ENCODE assay signal across 1 cellular context in the genomic region with DNA sequence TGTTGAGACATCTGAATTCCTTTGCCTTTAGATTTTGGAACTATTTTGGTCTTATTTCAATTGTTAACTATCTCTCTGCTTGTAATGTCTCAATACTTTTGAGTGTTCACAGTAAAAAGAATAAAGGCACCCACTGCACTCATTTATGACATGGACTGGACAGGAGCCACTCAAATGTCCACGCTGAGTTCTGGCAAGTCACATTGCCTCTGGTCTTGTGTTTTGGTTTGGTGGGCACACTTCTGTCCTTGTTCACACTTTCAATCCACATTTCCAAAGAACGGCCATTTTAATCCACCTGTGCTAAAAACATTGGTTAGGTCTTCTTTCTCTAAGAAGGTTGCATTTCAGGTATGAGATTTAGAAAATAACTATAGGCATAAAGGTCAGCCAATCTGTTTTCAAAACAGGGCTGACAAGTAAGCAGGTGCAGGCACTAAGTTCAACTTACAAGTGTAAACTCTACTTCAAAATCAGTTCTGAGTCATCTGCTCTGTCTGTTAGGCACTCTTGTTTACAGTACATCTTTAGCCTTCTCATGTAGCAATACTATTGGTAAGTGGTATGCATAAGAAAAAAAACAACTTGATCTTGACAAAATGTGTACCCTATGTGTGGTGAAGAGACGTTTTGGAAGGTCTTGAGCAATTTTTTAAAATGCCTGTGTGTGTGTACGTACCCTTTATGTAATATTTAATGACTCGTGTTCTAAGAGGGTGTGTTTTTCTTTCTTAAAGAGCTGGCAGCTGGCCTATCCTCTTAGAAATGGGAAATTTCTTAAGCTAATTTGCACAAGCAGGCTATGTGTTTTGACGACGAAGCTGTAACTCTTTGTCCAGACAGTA.
A peak's percentile ranks its signal among the peaks of the same experiment; 100 is the strongest.
TF ChIP-seq lines count a peak whose summit lies in the region.

No MANE protein-coding gene starts in this region.

TF ChIP-seq in HepG2, 621 proteins besides CTCF, POLR2A, EP300 and RAD21 (continued from another document and continues in another):
- TF ChIP-seq, protein P1, sequence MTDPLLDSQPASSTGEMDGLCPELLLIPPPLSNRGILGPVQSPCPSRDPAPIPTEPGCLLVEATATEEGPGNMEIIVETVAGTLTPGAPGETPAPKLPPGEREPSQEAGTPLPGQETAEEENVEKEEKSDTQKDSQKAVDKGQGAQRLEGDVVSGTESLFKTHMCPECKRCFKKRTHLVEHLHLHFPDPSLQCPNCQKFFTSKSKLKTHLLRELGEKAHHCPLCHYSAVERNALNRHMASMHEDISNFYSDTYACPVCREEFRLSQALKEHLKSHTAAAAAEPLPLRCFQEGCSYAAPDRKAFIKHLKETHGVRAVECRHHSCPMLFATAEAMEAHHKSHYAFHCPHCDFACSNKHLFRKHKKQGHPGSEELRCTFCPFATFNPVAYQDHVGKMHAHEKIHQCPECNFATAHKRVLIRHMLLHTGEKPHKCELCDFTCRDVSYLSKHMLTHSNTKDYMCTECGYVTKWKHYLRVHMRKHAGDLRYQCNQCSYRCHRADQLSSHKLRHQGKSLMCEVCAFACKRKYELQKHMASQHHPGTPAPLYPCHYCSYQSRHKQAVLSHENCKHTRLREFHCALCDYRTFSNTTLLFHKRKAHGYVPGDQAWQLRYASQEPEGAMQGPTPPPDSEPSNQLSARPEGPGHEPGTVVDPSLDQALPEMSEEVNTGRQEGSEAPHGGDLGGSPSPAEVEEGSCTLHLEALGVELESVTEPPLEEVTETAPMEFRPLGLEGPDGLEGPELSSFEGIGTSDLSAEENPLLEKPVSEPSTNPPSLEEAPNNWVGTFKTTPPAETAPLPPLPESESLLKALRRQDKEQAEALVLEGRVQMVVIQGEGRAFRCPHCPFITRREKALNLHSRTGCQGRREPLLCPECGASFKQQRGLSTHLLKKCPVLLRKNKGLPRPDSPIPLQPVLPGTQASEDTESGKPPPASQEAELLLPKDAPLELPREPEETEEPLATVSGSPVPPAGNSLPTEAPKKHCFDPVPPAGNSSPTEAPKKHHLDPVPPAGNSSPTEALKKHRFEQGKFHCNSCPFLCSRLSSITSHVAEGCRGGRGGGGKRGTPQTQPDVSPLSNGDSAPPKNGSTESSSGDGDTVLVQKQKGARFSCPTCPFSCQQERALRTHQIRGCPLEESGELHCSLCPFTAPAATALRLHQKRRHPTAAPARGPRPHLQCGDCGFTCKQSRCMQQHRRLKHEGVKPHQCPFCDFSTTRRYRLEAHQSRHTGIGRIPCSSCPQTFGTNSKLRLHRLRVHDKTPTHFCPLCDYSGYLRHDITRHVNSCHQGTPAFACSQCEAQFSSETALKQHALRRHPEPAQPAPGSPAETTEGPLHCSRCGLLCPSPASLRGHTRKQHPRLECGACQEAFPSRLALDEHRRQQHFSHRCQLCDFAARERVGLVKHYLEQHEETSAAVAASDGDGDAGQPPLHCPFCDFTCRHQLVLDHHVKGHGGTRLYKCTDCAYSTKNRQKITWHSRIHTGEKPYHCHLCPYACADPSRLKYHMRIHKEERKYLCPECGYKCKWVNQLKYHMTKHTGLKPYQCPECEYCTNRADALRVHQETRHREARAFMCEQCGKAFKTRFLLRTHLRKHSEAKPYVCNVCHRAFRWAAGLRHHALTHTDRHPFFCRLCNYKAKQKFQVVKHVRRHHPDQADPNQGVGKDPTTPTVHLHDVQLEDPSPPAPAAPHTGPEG (CRISPR knock-in tag; IDR thresholded peaks at IDR 0.05), result no peak
- TF ChIP-seq, protein P2, sequence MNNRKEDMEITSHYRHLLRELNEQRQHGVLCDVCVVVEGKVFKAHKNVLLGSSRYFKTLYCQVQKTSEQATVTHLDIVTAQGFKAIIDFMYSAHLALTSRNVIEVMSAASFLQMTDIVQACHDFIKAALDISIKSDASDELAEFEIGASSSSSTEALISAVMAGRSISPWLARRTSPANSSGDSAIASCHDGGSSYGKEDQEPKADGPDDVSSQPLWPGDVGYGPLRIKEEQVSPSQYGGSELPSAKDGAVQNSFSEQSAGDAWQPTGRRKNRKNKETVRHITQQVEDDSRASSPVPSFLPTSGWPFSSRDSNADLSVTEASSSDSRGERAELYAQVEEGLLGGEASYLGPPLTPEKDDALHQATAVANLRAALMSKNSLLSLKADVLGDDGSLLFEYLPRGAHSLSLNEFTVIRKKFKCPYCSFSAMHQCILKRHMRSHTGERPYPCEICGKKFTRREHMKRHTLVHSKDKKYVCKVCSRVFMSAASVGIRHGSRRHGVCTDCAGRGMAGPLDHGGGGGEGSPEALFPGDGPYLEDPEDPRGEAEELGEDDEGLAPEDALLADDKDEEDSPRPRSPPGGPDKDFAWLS (CRISPR knock-in tag; IDR thresholded peaks at IDR 0.05; ENCODE audit: borderline replicate concordance), result no peak
- TF ChIP-seq SSRP1 (CRISPR knock-in tag; IDR thresholded peaks at IDR 0.05) (no peak), HOXA5 (CRISPR knock-in tag; IDR thresholded peaks at IDR 0.05) (no peak), TBL1XR1 (IDR thresholded peaks at IDR 0.05; ENCODE audit: borderline replicate concordance, low read length, partially characterized antibody) (peak; percentile 55), HOXA7 (CRISPR knock-in tag; IDR thresholded peaks at IDR 0.05) (no peak), ONECUT2 (CRISPR knock-in tag; IDR thresholded peaks at IDR 0.05) (no peak), HES4 (CRISPR knock-in tag; IDR thresholded peaks at IDR 0.05; ENCODE audit: borderline replicate concordance) (no peak), GATAD1 (CRISPR knock-in tag; IDR thresholded peaks at IDR 0.05) (0 out of 2 replicates have a peak, but pooled peaks have one; percentile 19), RCOR2 (CRISPR knock-in tag; IDR thresholded peaks at IDR 0.05) (0 out of 2 replicates have a peak, but pooled peaks have one; percentile 39), ZNF234 (CRISPR knock-in tag; conservative IDR thresholded peaks at IDR 0.05) (no peak), GTF3A (CRISPR knock-in tag; conservative IDR thresholded peaks at IDR 0.05) (no peak), CEBPG (CRISPR knock-in tag; IDR thresholded peaks at IDR 0.05) (peak; percentile 60; the same call in 1 of the 2 replicates), RARA (CRISPR knock-in tag; IDR thresholded peaks at IDR 0.05) (peak; percentile 84), SAP130 (CRISPR knock-in tag; IDR thresholded peaks at IDR 0.05; ENCODE audit: low read depth) (peak; percentile 50; the same call in 1 of the 2 replicates), ZSCAN9 (CRISPR knock-in tag; IDR thresholded peaks at IDR 0.05; ENCODE audit: borderline replicate concordance) (no peak), ZNF121 (CRISPR knock-in tag; IDR thresholded peaks at IDR 0.05) (no peak), KLF16 (CRISPR knock-in tag; IDR thresholded peaks at IDR 0.05) (peak in 1 of 2 experiments; percentile 49; a peak in 2 of 4 replicates), RAD51 (IDR thresholded peaks at IDR 0.05; ENCODE audit: borderline replicate concordance) (no peak), ZNF17 (CRISPR knock-in tag; IDR thresholded peaks at IDR 0.05) (no peak), ZKSCAN1 (IDR thresholded peaks at IDR 0.05; ENCODE audit: low read length) (no peak), ATF7-NPFF (CRISPR knock-in tag; IDR thresholded peaks at IDR 0.05; ENCODE audit: low read depth) (no peak), ZNF224 (CRISPR knock-in tag; IDR thresholded peaks at IDR 0.05) (no peak), U2AF2 (IDR thresholded peaks at IDR 0.05; ENCODE audit: low read depth, low read length) (no peak)
- TF ChIP-seq, protein P3, sequence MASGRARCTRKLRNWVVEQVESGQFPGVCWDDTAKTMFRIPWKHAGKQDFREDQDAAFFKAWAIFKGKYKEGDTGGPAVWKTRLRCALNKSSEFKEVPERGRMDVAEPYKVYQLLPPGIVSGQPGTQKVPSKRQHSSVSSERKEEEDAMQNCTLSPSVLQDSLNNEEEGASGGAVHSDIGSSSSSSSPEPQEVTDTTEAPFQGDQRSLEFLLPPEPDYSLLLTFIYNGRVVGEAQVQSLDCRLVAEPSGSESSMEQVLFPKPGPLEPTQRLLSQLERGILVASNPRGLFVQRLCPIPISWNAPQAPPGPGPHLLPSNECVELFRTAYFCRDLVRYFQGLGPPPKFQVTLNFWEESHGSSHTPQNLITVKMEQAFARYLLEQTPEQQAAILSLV (CRISPR knock-in tag; IDR thresholded peaks at IDR 0.05; ENCODE audit: borderline replicate concordance), result no peak
- TF ChIP-seq, protein P4, sequence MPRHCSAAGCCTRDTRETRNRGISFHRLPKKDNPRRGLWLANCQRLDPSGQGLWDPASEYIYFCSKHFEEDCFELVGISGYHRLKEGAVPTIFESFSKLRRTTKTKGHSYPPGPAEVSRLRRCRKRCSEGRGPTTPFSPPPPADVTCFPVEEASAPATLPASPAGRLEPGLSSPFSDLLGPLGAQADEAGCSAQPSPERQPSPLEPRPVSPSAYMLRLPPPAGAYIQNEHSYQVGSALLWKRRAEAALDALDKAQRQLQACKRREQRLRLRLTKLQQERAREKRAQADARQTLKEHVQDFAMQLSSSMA (CRISPR knock-in tag; IDR thresholded peaks at IDR 0.05), result no peak
- TF ChIP-seq, protein P5, sequence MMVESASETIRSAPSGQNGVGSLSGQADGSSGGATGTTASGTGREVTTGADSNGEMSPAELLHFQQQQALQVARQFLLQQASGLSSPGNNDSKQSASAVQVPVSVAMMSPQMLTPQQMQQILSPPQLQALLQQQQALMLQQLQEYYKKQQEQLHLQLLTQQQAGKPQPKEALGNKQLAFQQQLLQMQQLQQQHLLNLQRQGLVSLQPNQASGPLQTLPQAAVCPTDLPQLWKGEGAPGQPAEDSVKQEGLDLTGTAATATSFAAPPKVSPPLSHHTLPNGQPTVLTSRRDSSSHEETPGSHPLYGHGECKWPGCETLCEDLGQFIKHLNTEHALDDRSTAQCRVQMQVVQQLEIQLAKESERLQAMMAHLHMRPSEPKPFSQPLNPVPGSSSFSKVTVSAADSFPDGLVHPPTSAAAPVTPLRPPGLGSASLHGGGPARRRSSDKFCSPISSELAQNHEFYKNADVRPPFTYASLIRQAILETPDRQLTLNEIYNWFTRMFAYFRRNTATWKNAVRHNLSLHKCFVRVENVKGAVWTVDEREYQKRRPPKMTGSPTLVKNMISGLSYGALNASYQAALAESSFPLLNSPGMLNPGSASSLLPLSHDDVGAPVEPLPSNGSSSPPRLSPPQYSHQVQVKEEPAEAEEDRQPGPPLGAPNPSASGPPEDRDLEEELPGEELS (CRISPR knock-in tag; IDR thresholded peaks at IDR 0.05), result peak; percentile 63
- TF ChIP-seq, protein P6, sequence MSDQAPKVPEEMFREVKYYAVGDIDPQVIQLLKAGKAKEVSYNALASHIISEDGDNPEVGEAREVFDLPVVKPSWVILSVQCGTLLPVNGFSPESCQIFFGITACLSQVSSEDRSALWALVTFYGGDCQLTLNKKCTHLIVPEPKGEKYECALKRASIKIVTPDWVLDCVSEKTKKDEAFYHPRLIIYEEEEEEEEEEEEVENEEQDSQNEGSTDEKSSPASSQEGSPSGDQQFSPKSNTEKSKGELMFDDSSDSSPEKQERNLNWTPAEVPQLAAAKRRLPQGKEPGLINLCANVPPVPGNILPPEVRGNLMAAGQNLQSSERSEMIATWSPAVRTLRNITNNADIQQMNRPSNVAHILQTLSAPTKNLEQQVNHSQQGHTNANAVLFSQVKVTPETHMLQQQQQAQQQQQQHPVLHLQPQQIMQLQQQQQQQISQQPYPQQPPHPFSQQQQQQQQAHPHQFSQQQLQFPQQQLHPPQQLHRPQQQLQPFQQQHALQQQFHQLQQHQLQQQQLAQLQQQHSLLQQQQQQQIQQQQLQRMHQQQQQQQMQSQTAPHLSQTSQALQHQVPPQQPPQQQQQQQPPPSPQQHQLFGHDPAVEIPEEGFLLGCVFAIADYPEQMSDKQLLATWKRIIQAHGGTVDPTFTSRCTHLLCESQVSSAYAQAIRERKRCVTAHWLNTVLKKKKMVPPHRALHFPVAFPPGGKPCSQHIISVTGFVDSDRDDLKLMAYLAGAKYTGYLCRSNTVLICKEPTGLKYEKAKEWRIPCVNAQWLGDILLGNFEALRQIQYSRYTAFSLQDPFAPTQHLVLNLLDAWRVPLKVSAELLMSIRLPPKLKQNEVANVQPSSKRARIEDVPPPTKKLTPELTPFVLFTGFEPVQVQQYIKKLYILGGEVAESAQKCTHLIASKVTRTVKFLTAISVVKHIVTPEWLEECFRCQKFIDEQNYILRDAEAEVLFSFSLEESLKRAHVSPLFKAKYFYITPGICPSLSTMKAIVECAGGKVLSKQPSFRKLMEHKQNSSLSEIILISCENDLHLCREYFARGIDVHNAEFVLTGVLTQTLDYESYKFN (CRISPR knock-in tag; conservative IDR thresholded peaks at IDR 0.05), result peak; percentile 72
- TF ChIP-seq, protein P7, sequence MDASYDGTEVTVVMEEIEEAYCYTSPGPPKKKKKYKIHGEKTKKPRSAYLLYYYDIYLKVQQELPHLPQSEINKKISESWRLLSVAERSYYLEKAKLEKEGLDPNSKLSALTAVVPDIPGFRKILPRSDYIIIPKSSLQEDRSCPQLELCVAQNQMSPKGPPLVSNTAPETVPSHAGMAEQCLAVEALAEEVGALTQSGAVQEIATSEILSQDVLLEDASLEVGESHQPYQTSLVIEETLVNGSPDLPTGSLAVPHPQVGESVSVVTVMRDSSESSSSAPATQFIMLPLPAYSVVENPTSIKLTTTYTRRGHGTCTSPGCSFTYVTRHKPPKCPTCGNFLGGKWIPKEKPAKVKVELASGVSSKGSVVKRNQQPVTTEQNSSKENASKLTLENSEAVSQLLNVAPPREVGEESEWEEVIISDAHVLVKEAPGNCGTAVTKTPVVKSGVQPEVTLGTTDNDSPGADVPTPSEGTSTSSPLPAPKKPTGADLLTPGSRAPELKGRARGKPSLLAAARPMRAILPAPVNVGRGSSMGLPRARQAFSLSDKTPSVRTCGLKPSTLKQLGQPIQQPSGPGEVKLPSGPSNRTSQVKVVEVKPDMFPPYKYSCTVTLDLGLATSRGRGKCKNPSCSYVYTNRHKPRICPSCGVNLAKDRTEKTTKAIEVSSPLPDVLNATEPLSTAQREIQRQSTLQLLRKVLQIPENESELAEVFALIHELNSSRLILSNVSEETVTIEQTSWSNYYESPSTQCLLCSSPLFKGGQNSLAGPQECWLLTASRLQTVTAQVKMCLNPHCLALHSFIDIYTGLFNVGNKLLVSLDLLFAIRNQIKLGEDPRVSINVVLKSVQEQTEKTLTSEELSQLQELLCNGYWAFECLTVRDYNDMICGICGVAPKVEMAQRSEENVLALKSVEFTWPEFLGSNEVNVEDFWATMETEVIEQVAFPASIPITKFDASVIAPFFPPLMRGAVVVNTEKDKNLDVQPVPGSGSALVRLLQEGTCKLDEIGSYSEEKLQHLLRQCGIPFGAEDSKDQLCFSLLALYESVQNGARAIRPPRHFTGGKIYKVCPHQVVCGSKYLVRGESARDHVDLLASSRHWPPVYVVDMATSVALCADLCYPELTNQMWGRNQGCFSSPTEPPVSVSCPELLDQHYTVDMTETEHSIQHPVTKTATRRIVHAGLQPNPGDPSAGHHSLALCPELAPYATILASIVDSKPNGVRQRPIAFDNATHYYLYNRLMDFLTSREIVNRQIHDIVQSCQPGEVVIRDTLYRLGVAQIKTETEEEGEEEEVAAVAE (CRISPR knock-in tag; IDR thresholded peaks at IDR 0.05; ENCODE audit: borderline replicate concordance), result no peak
